Comparison of ENCODE assay signal across 1 cellular context in the genomic region with DNA sequence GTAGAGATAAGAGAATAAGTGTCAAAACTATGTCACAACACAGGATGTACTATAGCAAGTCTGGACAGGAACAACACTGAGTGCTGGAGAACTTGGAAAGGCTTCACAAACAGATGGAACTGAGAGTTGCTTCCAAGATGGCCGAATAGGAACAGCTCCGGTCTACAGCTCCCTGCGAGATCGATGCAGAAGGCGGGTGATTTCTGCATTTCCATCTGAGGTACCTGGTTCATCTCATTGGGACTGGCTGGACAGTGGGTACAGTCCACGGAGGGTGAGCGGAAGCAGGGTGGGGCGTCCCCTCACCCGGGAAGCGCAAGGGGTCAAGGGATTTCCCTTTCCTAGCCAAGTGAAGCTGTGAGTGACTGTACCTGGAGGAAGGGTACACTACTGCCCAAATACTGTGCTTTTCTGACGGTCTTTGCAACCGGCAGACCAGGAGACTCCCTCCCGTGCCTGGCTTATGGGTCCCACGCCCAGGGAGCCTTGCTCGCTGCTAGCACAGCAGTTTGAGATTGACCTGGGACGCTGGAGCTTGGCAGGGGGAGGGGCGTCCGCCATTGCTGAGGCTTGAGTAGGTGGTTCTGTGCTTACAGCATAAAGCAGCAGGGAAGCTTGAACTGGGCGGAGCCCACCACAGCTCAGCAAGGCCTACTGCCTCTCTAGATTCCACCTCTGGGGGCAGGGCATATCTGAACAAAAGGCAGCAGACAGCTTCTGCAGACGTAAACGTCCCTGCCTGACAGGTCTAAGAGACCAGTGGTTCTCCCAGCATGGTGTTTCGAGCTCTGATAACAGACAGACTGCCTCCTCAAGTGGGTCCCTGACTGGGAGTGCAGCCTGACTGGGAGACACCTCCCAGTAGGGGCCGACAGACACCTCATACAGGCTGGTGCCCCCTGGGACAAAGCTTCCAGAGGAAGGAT.
A peak's percentile ranks its signal among the peaks of the same experiment; 100 is the strongest.
TF ChIP-seq lines count a peak whose summit lies in the region.

No MANE protein-coding gene starts in this region.

TF ChIP-seq in HEK293, 187 proteins besides CTCF, POLR2A, EP300 and RAD21 (continued from another document):
- TF ChIP-seq PBX3 (CRISPR knock-in tag; IDR thresholded peaks at IDR 0.05) (no peak), ZNF571 (tag by site-specific recombination; IDR thresholded peaks at IDR 0.05) (no peak), SP3 (tag by site-specific recombination; IDR thresholded peaks at IDR 0.05) (peak; percentile 81), ZNF639 (tag by site-specific recombination; IDR thresholded peaks at IDR 0.05) (no peak), YY1 (tag by site-specific recombination; IDR thresholded peaks at IDR 0.05) (peak; percentile 69; the same call in 1 of the 2 replicates), ZNF704 (tag by site-specific recombination; IDR thresholded peaks at IDR 0.05) (no peak), ZEB2 (tag by site-specific recombination; IDR thresholded peaks at IDR 0.05) (peak; percentile 66), ZNF16 (tag by site-specific recombination; IDR thresholded peaks at IDR 0.05; ENCODE audit: low read depth) (no peak), GLIS1 (tag by site-specific recombination; IDR thresholded peaks at IDR 0.05) (peak; percentile 89; the same call in 1 of the 2 replicates), ZNF354C (tag by site-specific recombination; IDR thresholded peaks at IDR 0.05; ENCODE audit: borderline replicate concordance, low read depth) (no peak), ZNF501 (tag by site-specific recombination; IDR thresholded peaks at IDR 0.05) (0 out of 2 replicates have a peak, but pooled peaks have one; percentile 23), ZNF664 (tag by site-specific recombination; IDR thresholded peaks at IDR 0.05) (no peak), EGR2 (tag by site-specific recombination; IDR thresholded peaks at IDR 0.05; ENCODE audit: low read depth) (peak; percentile 68), ZNF2 (tag by site-specific recombination; IDR thresholded peaks at IDR 0.05) (peak; percentile 24; the same call in 1 of the 2 replicates), KLF8 (tag by site-specific recombination; IDR thresholded peaks at IDR 0.05) (0 out of 2 replicates have a peak, but pooled peaks have one; percentile 44), ZNF544 (tag by site-specific recombination; IDR thresholded peaks at IDR 0.05) (no peak), ZNF211 (tag by site-specific recombination; IDR thresholded peaks at IDR 0.05; ENCODE audit: low read depth) (no peak), KLF16 (tag by site-specific recombination; IDR thresholded peaks at IDR 0.05) (peak; percentile 39; the same call in 1 of the 2 replicates), HOXA7 (CRISPR knock-in tag; IDR thresholded peaks at IDR 0.05; ENCODE audit: borderline replicate concordance) (no peak), ZFHX2 (tag by site-specific recombination; conservative IDR thresholded peaks at IDR 0.05) (peak; percentile 65), OSR2 (tag by site-specific recombination; IDR thresholded peaks at IDR 0.05) (peak; percentile 93), ZNF677 (tag by site-specific recombination; IDR thresholded peaks at IDR 0.05) (no peak), ATF2 (tag by site-specific recombination; IDR thresholded peaks at IDR 0.05; ENCODE audit: low read depth) (no peak), ZNF692 (tag by site-specific recombination; IDR thresholded peaks at IDR 0.05) (peak; percentile 94), ZNF341 (tag by site-specific recombination; IDR thresholded peaks at IDR 0.05; ENCODE audit: low read depth) (peak; percentile 79)
- TF ChIP-seq, protein P1, sequence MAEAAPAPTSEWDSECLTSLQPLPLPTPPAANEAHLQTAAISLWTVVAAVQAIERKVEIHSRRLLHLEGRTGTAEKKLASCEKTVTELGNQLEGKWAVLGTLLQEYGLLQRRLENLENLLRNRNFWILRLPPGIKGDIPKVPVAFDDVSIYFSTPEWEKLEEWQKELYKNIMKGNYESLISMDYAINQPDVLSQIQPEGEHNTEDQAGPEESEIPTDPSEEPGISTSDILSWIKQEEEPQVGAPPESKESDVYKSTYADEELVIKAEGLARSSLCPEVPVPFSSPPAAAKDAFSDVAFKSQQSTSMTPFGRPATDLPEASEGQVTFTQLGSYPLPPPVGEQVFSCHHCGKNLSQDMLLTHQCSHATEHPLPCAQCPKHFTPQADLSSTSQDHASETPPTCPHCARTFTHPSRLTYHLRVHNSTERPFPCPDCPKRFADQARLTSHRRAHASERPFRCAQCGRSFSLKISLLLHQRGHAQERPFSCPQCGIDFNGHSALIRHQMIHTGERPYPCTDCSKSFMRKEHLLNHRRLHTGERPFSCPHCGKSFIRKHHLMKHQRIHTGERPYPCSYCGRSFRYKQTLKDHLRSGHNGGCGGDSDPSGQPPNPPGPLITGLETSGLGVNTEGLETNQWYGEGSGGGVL (tag by site-specific recombination; IDR thresholded peaks at IDR 0.05): no peak
